Comparison of ENCODE assay signal across 9 cellular contexts in genomic region chr3:4741106-4741403, GRCh38.
DNase-seq lines count a peak whose midpoint lies in the region; ATAC-seq, FAIRE-seq and TF ChIP-seq lines count a peak whose summit lies in the region.
"Had no signal": no experiment of that assay in that cellular context is flagged by ENCODE, and none has a peak within 500 bp of the region (broad histone marks: within the 10 kb centered on the region; RNA-seq: fewer than 3 reads in every experiment).

No MANE protein-coding gene starts in this region.

- H3K27me3 ChIP-seq in PC-9 (ENCODE audit: insufficient read depth, low read depth) (no peaks in the 10 kb centered on the region), ovary (no peaks in the 10 kb centered on the region), HAP-1 (ENCODE audit: low read depth) (no peaks in the 10 kb centered on the region)

- intact Hi-C loops in PC-9 (cut with micrococcal nuclease; ENCODE audit: unreplicated experiment) (loop anchor here (1.0 kb wide), 1 partner anchor 84 kb away; no protein-coding TSS in a partner anchor), ovary (cut with DNase I) (no loop called here)
- intact Hi-C loops in dendritic cell treated with granulocyte-macrophage colony-stimulating factor and Interleukin-4, amounts not matched to agents 40 ng/mL and 50 ng/mL, for 4 days (cut with micrococcal nuclease) = loop anchor here (1.0 to 2.0 kb wide), 2 partner anchors 10 to 236 kb away; no protein-coding TSS in a partner anchor

- peaks cover 39% of the 10 kb centered on the region for H3K36me3 Mint-ChIP-seq in dendritic cell treated with granulocyte-macrophage colony-stimulating factor and Interleukin-4, amounts not matched to agents 40 ng/mL and 50 ng/mL, for 4 days (ENCODE audit: low read depth)

- CTCF ChIA-PET in A549 (lab: Yijun Ruan, JAX) = interaction anchor here (0.6 to 1.8 kb wide), 5 partner anchors 15 to 235 kb away, joined by 3 to 10 read pairs (median 3); no protein-coding TSS in a partner anchor
- CTCF ChIA-PET in PC-9 (lab: Charles Lee) = no interaction called here

- peak overlapping the region; percentile 61 to 84 for H3K27ac ChIP-seq in A549
- peak overlapping the region; percentile 81 for H3K27ac ChIP-seq in PC-9
- peak overlapping the region; percentile 84 to 93 for H3K27ac ChIP-seq in ovary

- no peaks in the 10 kb centered on the region for H3K9me2 ChIP-seq in PC-9 (ENCODE audit: insufficient read depth)

- no peak overlapping the region for H2AFZ ChIP-seq in PC-9

- TF ChIP-seq EP300 in A549 (IDR thresholded peaks at IDR 0.05) (no peak), ovary (IDR thresholded peaks at IDR 0.05) (no peak)

- POLR2A ChIA-PET in A549 (lab: Yijun Ruan, JAX) (no interaction called here), PC-9 (lab: Charles Lee; ENCODE audit: unreplicated experiment) (no interaction called here)

- WGBS in A549 (ENCODE audit: missing lambda C conversion rate) = 62% methylated on average over 3 of the region's 3 CpGs
- 24 to 45% (median 39%) methylated on average over 3 of the region's 3 CpGs for WGBS in ovary, 3 donors

- no peak overlapping the region for H3K4me3 ChIP-seq in A549
- H3K4me3 ChIP-seq in PC-9 = no peak overlapping the region
- H3K4me3 ChIP-seq in ovary = no peak overlapping the region
- H3K4me3 ChIP-seq in HAP-1 = no peak overlapping the region

- H3K9me3 ChIP-seq in A549 (no peaks in the 10 kb centered on the region; the same call in 2 of the 3 replicates), PC-9 (ENCODE audit: insufficient read depth, low read depth) (no peaks in the 10 kb centered on the region), ovary (no peaks in the 10 kb centered on the region), HAP-1 (no peaks in the 10 kb centered on the region)

- TF ChIP-seq POLR2A in A549 (IDR thresholded peaks at IDR 0.05; ENCODE audit: low read length) = no peak
- TF ChIP-seq POLR2A in ovary (IDR thresholded peaks at IDR 0.05) = no peak

- BruUV-seq in PC-9 (replicated peaks; lab: Mats Ljungman, UMichigan) = no TSS peak

- ATAC-seq in A549 = no peak

- H3K36me3 ChIP-seq in PC-9 (ENCODE audit: low read depth) = no peaks in the 10 kb centered on the region
- no peaks in the 10 kb centered on the region for H3K36me3 ChIP-seq in ovary
- no peaks in the 10 kb centered on the region for H3K36me3 ChIP-seq in HAP-1 (replicated peaks)

- FAIRE-seq in A549 (lab: Jason Lieb, UNC) = no peak

- in situ Hi-C loops in HAP-1 (cut with MboI; ENCODE audit: low sequenced_read_pairs) = no loop called here

- peak overlapping the region; percentile 95 for H3K27ac Mint-ChIP-seq in dendritic cell treated with granulocyte-macrophage colony-stimulating factor and Interleukin-4, amounts not matched to agents 40 ng/mL and 50 ng/mL, for 4 days

- peaks cover 11% of the 10 kb centered on the region for H3K9me3 Mint-ChIP-seq in dendritic cell treated with granulocyte-macrophage colony-stimulating factor and Interleukin-4, amounts not matched to agents 40 ng/mL and 50 ng/mL, for 4 days
- H3K9me3 Mint-ChIP-seq: IgD-negative memory B cell had no signal

- no peak for DNase-seq in A549 (ENCODE audit: low read depth in 1 of 2, low spot score in 1 of 2)
- no peak for DNase-seq in PC-9
- DNase-seq in ovary = no peak
- no peak for DNase-seq in medulla oblongata (ENCODE audit: extremely low spot score)
- no peak for DNase-seq in HAP-1 (ENCODE audit: low spot score in 2 of 2)
- DNase-seq in RKO (ENCODE audit: low spot score) = no peak
- no peak for DNase-seq in T1000 (lab: John Stamatoyannopoulos, UW)

- H4K20me1 ChIP-seq in PC-9 (ENCODE audit: insufficient read depth) = no peaks in the 10 kb centered on the region

- peaks cover 85% of the 10 kb centered on the region for H3K4me1 Mint-ChIP-seq in dendritic cell treated with granulocyte-macrophage colony-stimulating factor and Interleukin-4, amounts not matched to agents 40 ng/mL and 50 ng/mL, for 4 days (ENCODE audit: low read depth)

- no peak for TF ChIP-seq CTCF in A549 (IDR thresholded peaks at IDR 0.05)
- no peak for TF ChIP-seq CTCF in PC-9 (conservative IDR thresholded peaks at IDR 0.05)
- TF ChIP-seq CTCF in ovary (IDR thresholded peaks at IDR 0.05) = no peak

- H3K4me1 ChIP-seq in A549 (peaks cover 58% of the 10 kb centered on the region), PC-9 (replicated peaks; ENCODE audit: insufficient read depth) (peaks cover 54% of the 10 kb centered on the region), ovary (ENCODE audit: insufficient read depth) (peaks cover 13% of the 10 kb centered on the region), HAP-1 (no peaks in the 10 kb centered on the region)

- H3K79me2 ChIP-seq in PC-9 (ENCODE audit: low read depth) = no peaks in the 10 kb centered on the region

- H3F3A ChIP-seq in PC-9 (ENCODE audit: insufficient read depth, low read depth) = peaks cover 24% of the 10 kb centered on the region

- H3K4me2 ChIP-seq in A549 (peak overlapping the region; percentile 66), PC-9 (peak overlapping the region; percentile 51; the same call in 1 of the 2 replicates)

- no peak for TF ChIP-seq RAD21 in A549 (conservative IDR thresholded peaks at IDR 0.05 in 1 of 2, IDR thresholded peaks at IDR 0.05 in 1 of 2)

- H3K27me3 Mint-ChIP-seq in dendritic cell treated with granulocyte-macrophage colony-stimulating factor and Interleukin-4, amounts not matched to agents 40 ng/mL and 50 ng/mL, for 4 days = no peaks in the 10 kb centered on the region
- H3K27me3 Mint-ChIP-seq: IgD-negative memory B cell had no signal

- no peak overlapping the region for H3K4me3 Mint-ChIP-seq in dendritic cell treated with granulocyte-macrophage colony-stimulating factor and Interleukin-4, amounts not matched to agents 40 ng/mL and 50 ng/mL, for 4 days

TF ChIP-seq in A549, 52 proteins besides CTCF, POLR2A, EP300 and RAD21:
- TF ChIP-seq ATOH8 (CRISPR knock-in tag; IDR thresholded peaks at IDR 0.05; ENCODE audit: low read depth) (no peak), CHD4 (IDR thresholded peaks at IDR 0.05; ENCODE audit: borderline replicate concordance) (no peak), KDM5A (IDR thresholded peaks at IDR 0.05) (no peak), FOXS1 (CRISPR knock-in tag; IDR thresholded peaks at IDR 0.05) (no peak), POLR2AphosphoS2 (conservative IDR thresholded peaks at IDR 0.05; ENCODE audit: low read length) (no peak), SMC3 (IDR thresholded peaks at IDR 0.05) (no peak), CEBPB (IDR thresholded peaks at IDR 0.05) (no peak), GATA3 (IDR thresholded peaks at IDR 0.05; ENCODE audit: borderline replicate concordance) (no peak)

Comparison
In these comparisons a context has a peak if more than half of its experiments do, and no peak if none do; other contexts are left out.
1. intact Hi-C loops: an anchor here in PC-9 (1.0 kb wide) and dendritic cell treated with granulocyte-macrophage colony-stimulating factor and Interleukin-4, amounts not matched to agents 40 ng/mL and 50 ng/mL, for 4 days (1.0 to 2.0 kb wide); none called in ovary.